Comparison of ENCODE assay signal across 20 cellular contexts in genomic region chr13:35891486-35891885, GRCh38.
DNase-seq lines count a peak whose midpoint lies in the region; ATAC-seq and TF ChIP-seq lines count a peak whose summit lies in the region.
"Had no signal": no experiment of that assay in that cellular context is flagged by ENCODE, and none has a peak within 500 bp of the region (broad histone marks: within the 10 kb centered on the region; RNA-seq: fewer than 3 reads in every experiment).

No MANE protein-coding gene starts in this region.

- H3K9me2 ChIP-seq in GM23248 (ENCODE audit: insufficient read depth): no peaks in the 10 kb centered on the region

- H4K20me1 ChIP-seq in GM23248 (ENCODE audit: insufficient read depth): no peaks in the 10 kb centered on the region

- 26 to 32% methylated on average over 8 of the region's 8 CpGs for WGBS in GM23248 (ENCODE audit: low coverage in 1 of 2, low lambda C conversion rate in 2 of 2, missing lambda C conversion rate in 2 of 2), 2 experiments

- H3K36me3 ChIP-seq in GM23248 (ENCODE audit: low read depth) (no peaks in the 10 kb centered on the region), skeletal muscle satellite cell (ENCODE audit: insufficient read depth, low read length) (no peaks in the 10 kb centered on the region)
- H3K36me3 ChIP-seq: BE2C had no signal

- H3K27ac ChIP-seq in GM23248: no peak overlapping the region
- H3K27ac ChIP-seq in epithelial cell of prostate: peak overlapping the region; percentile 42

- H3K9me3 ChIP-seq in GM23248 (ENCODE audit: low read depth): no peaks in the 10 kb centered on the region
- H3K9me3 ChIP-seq in skeletal muscle satellite cell (replicated peaks; ENCODE audit: low read length): no peaks in the 10 kb centered on the region
- H3K9me3 ChIP-seq: BE2C had no signal

- no peaks in the 10 kb centered on the region for H3K79me2 ChIP-seq in GM23248 (ENCODE audit: insufficient read depth)

- peak overlapping the region; percentile 19 for H3K4me2 ChIP-seq in GM23248 (ENCODE audit: unreplicated experiment)
- H3K4me2 ChIP-seq in skeletal muscle satellite cell (ENCODE audit: low read length): peak overlapping the region; percentile 13

- peak; percentile 11 for ATAC-seq in SK-N-SH treated with all-trans-retinoic acid at 6 μM for 48 hours
- ATAC-seq in GM18907 (IDR thresholded peaks at IDR 0.05; ENCODE audit: unreplicated experiment): no peak
- ATAC-seq in GM18909 (IDR thresholded peaks at IDR 0.05; ENCODE audit: poor library complexity, unreplicated experiment): no peak
- ATAC-seq: Panc1 had no signal

- DNase-seq in GM23248: peak; percentile 36
- no peak for DNase-seq in epithelial cell of prostate (ENCODE audit: low read depth, low spot score)
- no peak for DNase-seq in nucleus accumbens (lab: John Stamatoyannopoulos, UW)
- no peak for DNase-seq in activated CD4-positive, CD25-positive, alpha-beta regulatory T cell (lab: John Stamatoyannopoulos, UW)
- DNase-seq: BE2C; CD4-positive, alpha-beta memory T cell; DND-41; GF-D8; GOT3; KG1; NCI-H146; NCI-H2081; NCI-H2227 treated with DMSO at 0.1 percent for 48 hours; NCI-H524; Right ventricle myocardium superior had no signal

- H3F3A ChIP-seq in GM23248 (ENCODE audit: insufficient read depth): peaks cover 31% of the 10 kb centered on the region

- H3K4me1 ChIP-seq in GM23248 (ENCODE audit: insufficient read depth) (peaks cover 40% of the 10 kb centered on the region), skeletal muscle satellite cell (ENCODE audit: control insufficient read depth, insufficient read depth, low read length) (peaks cover 32% of the 10 kb centered on the region)

- H3K4me3 ChIP-seq in GM23248 (no peak overlapping the region), skeletal muscle satellite cell (ENCODE audit: low read length) (no peak overlapping the region)

- H3K9ac ChIP-seq in GM23248 (no peak overlapping the region), skeletal muscle satellite cell (ENCODE audit: low read depth, low read length) (no peak overlapping the region)

- no peak overlapping the region for H2AFZ ChIP-seq in GM23248

- no peaks in the 10 kb centered on the region for H3K27me3 ChIP-seq in GM23248 (replicated peaks; ENCODE audit: insufficient read depth)
- no peaks in the 10 kb centered on the region for H3K27me3 ChIP-seq in skeletal muscle satellite cell (ENCODE audit: control insufficient read depth, insufficient read depth, low read length)
- H3K27me3 ChIP-seq: BE2C had no signal

- in situ Hi-C loops in GM23248 (cut with MboI): no loop called here

TF ChIP-seq in SK-N-SH treated with all-trans-retinoic acid at 6 μM for 48 hours, 23 proteins besides CTCF, POLR2A, EP300 and RAD21:
- no peak for TF ChIP-seq ZFP3 (CRISPR knock-in tag; IDR thresholded peaks at IDR 0.05)
- TF ChIP-seq GLIS3 (CRISPR knock-in tag; IDR thresholded peaks at IDR 0.05): no peak
- no peak for TF ChIP-seq TSHZ2 (CRISPR knock-in tag; IDR thresholded peaks at IDR 0.05)
- TF ChIP-seq OSR1 (CRISPR knock-in tag; IDR thresholded peaks at IDR 0.05): no peak
- TF ChIP-seq ARNTL (CRISPR knock-in tag; IDR thresholded peaks at IDR 0.05; ENCODE audit: borderline replicate concordance, low read depth): no peak
- no peak for TF ChIP-seq ISL1 (CRISPR knock-in tag; IDR thresholded peaks at IDR 0.05)
- TF ChIP-seq ZNF8 (CRISPR knock-in tag; IDR thresholded peaks at IDR 0.05): no peak
- no peak for TF ChIP-seq TOX (CRISPR knock-in tag; IDR thresholded peaks at IDR 0.05; ENCODE audit: borderline replicate concordance)
- no peak for TF ChIP-seq BACH2 (CRISPR knock-in tag; IDR thresholded peaks at IDR 0.05; ENCODE audit: borderline replicate concordance)
- TF ChIP-seq TCF4 (CRISPR knock-in tag; IDR thresholded peaks at IDR 0.05; ENCODE audit: borderline replicate concordance): no peak
- TF ChIP-seq CREB5 (CRISPR knock-in tag; IDR thresholded peaks at IDR 0.05; ENCODE audit: low read depth): no peak
- TF ChIP-seq ZFP30 (CRISPR knock-in tag; IDR thresholded peaks at IDR 0.05): no peak
- TF ChIP-seq ZC3H10 (CRISPR knock-in tag; IDR thresholded peaks at IDR 0.05): no peak
- no peak for TF ChIP-seq RARB (CRISPR knock-in tag; IDR thresholded peaks at IDR 0.05)
- no peak for TF ChIP-seq ZNF70 (CRISPR knock-in tag; IDR thresholded peaks at IDR 0.05)
- no peak for TF ChIP-seq ZNF565 (CRISPR knock-in tag; conservative IDR thresholded peaks at IDR 0.05; ENCODE audit: low read depth)
- TF ChIP-seq ESRRG (CRISPR knock-in tag; IDR thresholded peaks at IDR 0.05): no peak
TF ChIP-seq in SK-N-SH treated with all-trans-retinoic acid at 6 μM for 48 hours: peak in this region for 0.
